1 cellular context compared by ENCODE assay signal in genomic region chr11:69327741-69328191, GRCh38.
TF ChIP-seq lines count a peak whose summit lies in the region.

No MANE protein-coding gene starts in this region.

TF ChIP-seq in K562, 482 proteins besides CTCF, POLR2A, EP300 and RAD21:
- TF ChIP-seq E2F6 (IDR thresholded peaks at IDR 0.05; ENCODE audit: borderline replicate concordance in 1 of 2, extremely low read depth in 1 of 2, insufficient read depth in 1 of 2, insufficient read length in 1 of 2, low read depth in 1 of 2, low read length in 1 of 2, poor library complexity in 1 of 2, severe bottlenecking in 1 of 2) (no peak), NFE2 (IDR thresholded peaks at IDR 0.05; ENCODE audit: low read depth) (peak; percentile 37; the same call in 1 of the 2 replicates)
